Comparison of ENCODE assay signal across 15 cellular contexts in genomic region chr22:21032843-21033688, GRCh38. TPM values are rescaled to one million over a fixed set of nuclear protein-coding genes. Genes with fewer than 3 reads are reported as not detected.
DNase-seq lines count a peak whose midpoint lies in the region; ATAC-seq lines count a peak whose summit lies in the region.
"Had no signal": no experiment of that assay in that cellular context is flagged by ENCODE, and none has a peak within 500 bp of the region (broad histone marks: within the 10 kb centered on the region; RNA-seq: fewer than 3 reads in every experiment).

No MANE protein-coding gene starts in this region.

- H2BK15ac ChIP-seq in mesendoderm (replicated peaks; ENCODE audit: low read depth): no peak overlapping the region

- H3K27ac Mint-ChIP-seq in activated naive CD8-positive, alpha-beta T cell treated with anti-CD3 and anti-CD28 coated beads for 36 hours: no peak overlapping the region
- H3K27ac Mint-ChIP-seq in activated naive CD8-positive, alpha-beta T cell treated with anti-CD3 and anti-CD28 coated beads, Interleukin-2, amount 50 U/mL, for 24 hours: no peak overlapping the region
- H3K27ac Mint-ChIP-seq: activated CD4-positive, alpha-beta memory T cell treated with anti-CD3 and anti-CD28 coated beads, Interleukin-2, amount 10 ng/mL, durations not matched to agents 7 days and 5 days; CD4-positive, alpha-beta memory T cell had no signal

- no peak overlapping the region for H2BK5ac ChIP-seq in mesendoderm (ENCODE audit: low read length)

- WGBS in ectodermal cell, 2 experiments: 63 to 66% methylated on average over 13 of the region's 13 CpGs
- no CpG with 5 or more reads among the region's 13 CpGs for WGBS in mesendoderm (ENCODE audit: extremely low coverage, insufficient coverage, low lambda C conversion rate)

- H3K79me2 ChIP-seq in mesendoderm (ENCODE audit: control insufficient read depth, insufficient read depth, low read length): no peaks in the 10 kb centered on the region

- H3K27ac ChIP-seq in ectodermal cell (ENCODE audit: insufficient read depth, low read depth, low read length, poor library complexity, severe bottlenecking) (no peak overlapping the region), mesendoderm (ENCODE audit: low read depth, low read length) (peak overlapping the region; percentile 8), subcutaneous abdominal adipose tissue (ENCODE audit: low read depth, low read length) (no peak overlapping the region)
- H3K27ac ChIP-seq: body of pancreas, ovary, SJSA1 had no signal

- no peaks in the 10 kb centered on the region for H3K9me3 Mint-ChIP-seq in activated naive CD8-positive, alpha-beta T cell treated with anti-CD3 and anti-CD28 coated beads for 36 hours
- no peaks in the 10 kb centered on the region for H3K9me3 Mint-ChIP-seq in activated naive CD8-positive, alpha-beta T cell treated with anti-CD3 and anti-CD28 coated beads, Interleukin-2, amount 50 U/mL, for 24 hours
- H3K9me3 Mint-ChIP-seq: activated CD4-positive, alpha-beta memory T cell treated with anti-CD3 and anti-CD28 coated beads, Interleukin-2, amount 10 ng/mL, durations not matched to agents 7 days and 5 days; CD4-positive, alpha-beta memory T cell had no signal

- H3K4me1 ChIP-seq in ectodermal cell (ENCODE audit: control insufficient read depth, insufficient read depth, low read length) (peaks cover 17% of the 10 kb centered on the region), mesendoderm (ENCODE audit: control insufficient read depth, low read depth, low read length) (no peaks in the 10 kb centered on the region), subcutaneous abdominal adipose tissue (ENCODE audit: control insufficient read depth in 5 of 5, insufficient read depth in 5 of 5, low read length in 5 of 5) (peaks cover 0 to 35% (median 26%) of the 10 kb centered on the region in 5 donors)

- H3K4me3 ChIP-seq in ectodermal cell (ENCODE audit: insufficient read depth, low read depth, low read length): peak overlapping the region; percentile 32
- no peak overlapping the region for H3K4me3 ChIP-seq in mesendoderm (ENCODE audit: low read length)
- H3K4me3 ChIP-seq in subcutaneous abdominal adipose tissue (ENCODE audit: low read depth in 1 of 5, low read length in 5 of 5): peak overlapping the region; percentile 39 to 66 (median 48)
- H3K4me3 ChIP-seq: body of pancreas, SJSA1 had no signal

- H3K4ac ChIP-seq in mesendoderm (ENCODE audit: low read depth, low read length): no peak overlapping the region

- no peak for ATAC-seq in activated naive CD8-positive, alpha-beta T cell treated with anti-CD3 and anti-CD28 coated beads, Interleukin-2, amount 50 U/mL, for 24 hours
- no peak for ATAC-seq in GM18519 (IDR thresholded peaks at IDR 0.05; ENCODE audit: low FRiP score, unreplicated experiment)

- peak overlapping the region; percentile 74 for H3K56ac ChIP-seq in mesendoderm (ENCODE audit: low read length)

- no peak overlapping the region for H3K23ac ChIP-seq in mesendoderm (ENCODE audit: low read length)

- H3K27me3 ChIP-seq in ectodermal cell (ENCODE audit: control insufficient read depth, insufficient read depth, low read length, poor library complexity, severe bottlenecking) (peaks cover 41% of the 10 kb centered on the region), mesendoderm (ENCODE audit: insufficient read depth, low read length, poor library complexity) (no peaks in the 10 kb centered on the region), subcutaneous abdominal adipose tissue (ENCODE audit: control insufficient read depth in 5 of 5, insufficient read depth in 4 of 5, low read length in 5 of 5) (peaks cover 3 to 23% (median 9%) of the 10 kb centered on the region in 5 donors)
- H3K27me3 ChIP-seq: body of pancreas, ovary, SJSA1 had no signal

- peak overlapping the region; percentile 57 for H3K4me2 ChIP-seq in mesendoderm (ENCODE audit: low read length)

- no peaks in the 10 kb centered on the region for H3K36me3 Mint-ChIP-seq in activated naive CD8-positive, alpha-beta T cell treated with anti-CD3 and anti-CD28 coated beads for 36 hours
- H3K36me3 Mint-ChIP-seq in activated naive CD8-positive, alpha-beta T cell treated with anti-CD3 and anti-CD28 coated beads, Interleukin-2, amount 50 U/mL, for 24 hours (ENCODE audit: low read depth): no peaks in the 10 kb centered on the region
- H3K36me3 Mint-ChIP-seq: CD4-positive, alpha-beta memory T cell had no signal

- H3K79me1 ChIP-seq in mesendoderm (ENCODE audit: low read length): no peaks in the 10 kb centered on the region

- H2AK5ac ChIP-seq in mesendoderm (ENCODE audit: low read length): no peak overlapping the region

- H2BK120ac ChIP-seq in mesendoderm (ENCODE audit: low read depth, low read length): no peak overlapping the region

- H4K5ac ChIP-seq in mesendoderm (ENCODE audit: low read length): no peak overlapping the region

- no peak overlapping the region for H4K8ac ChIP-seq in mesendoderm (ENCODE audit: low read depth, low read length)

- H3K36me3 ChIP-seq in ectodermal cell (ENCODE audit: control insufficient read depth, insufficient read depth, low read length): no peaks in the 10 kb centered on the region
- H3K36me3 ChIP-seq in mesendoderm (ENCODE audit: control insufficient read depth, insufficient read depth, low read length): no peaks in the 10 kb centered on the region
- H3K36me3 ChIP-seq in subcutaneous abdominal adipose tissue (ENCODE audit: control insufficient read depth in 5 of 5, insufficient read depth in 5 of 5, low read length in 5 of 5): no peaks in the 10 kb centered on the region
- H3K36me3 ChIP-seq: ovary, SJSA1 had no signal

- peaks cover 8% of the 10 kb centered on the region for H3K4me1 Mint-ChIP-seq in activated naive CD8-positive, alpha-beta T cell treated with anti-CD3 and anti-CD28 coated beads for 36 hours
- peaks cover 3% of the 10 kb centered on the region for H3K4me1 Mint-ChIP-seq in activated naive CD8-positive, alpha-beta T cell treated with anti-CD3 and anti-CD28 coated beads, Interleukin-2, amount 50 U/mL, for 24 hours

- H3K18ac ChIP-seq in mesendoderm (ENCODE audit: low read length): no peak overlapping the region

- peaks cover 4% of the 10 kb centered on the region for H3K27me3 Mint-ChIP-seq in activated naive CD8-positive, alpha-beta T cell treated with anti-CD3 and anti-CD28 coated beads for 36 hours
- H3K27me3 Mint-ChIP-seq in activated naive CD8-positive, alpha-beta T cell treated with anti-CD3 and anti-CD28 coated beads, Interleukin-2, amount 50 U/mL, for 24 hours: peaks cover 26% of the 10 kb centered on the region

- H3K9me3 ChIP-seq in ectodermal cell (ENCODE audit: control insufficient read depth, low read length) (no peaks in the 10 kb centered on the region), subcutaneous abdominal adipose tissue (ENCODE audit: control insufficient read depth in 5 of 5, low read length in 5 of 5) (no peaks in the 10 kb centered on the region)
- H3K9me3 ChIP-seq: body of pancreas, ovary, SJSA1 had no signal

- peak overlapping the region; percentile 47 for H3K4me3 Mint-ChIP-seq in activated naive CD8-positive, alpha-beta T cell treated with anti-CD3 and anti-CD28 coated beads for 36 hours
- no peak overlapping the region for H3K4me3 Mint-ChIP-seq in activated naive CD8-positive, alpha-beta T cell treated with anti-CD3 and anti-CD28 coated beads, Interleukin-2, amount 50 U/mL, for 24 hours
- H3K4me3 Mint-ChIP-seq: activated CD4-positive, alpha-beta memory T cell treated with anti-CD3 and anti-CD28 coated beads, Interleukin-2, amount 10 ng/mL, durations not matched to agents 7 days and 5 days had no signal

- H3K9ac ChIP-seq in mesendoderm (ENCODE audit: low read length) (peak overlapping the region; percentile 42), subcutaneous abdominal adipose tissue (ENCODE audit: low read length in 5 of 5) (peak overlapping the region in 1 of 5 donors; percentile 58)

- DNase-seq in activated naive CD8-positive, alpha-beta T cell treated with anti-CD3 and anti-CD28 coated beads for 36 hours: no peak
- no peak for DNase-seq in activated naive CD8-positive, alpha-beta T cell treated with anti-CD3 and anti-CD28 coated beads, Interleukin-2, amount 50 U/mL, for 24 hours
- DNase-seq in mesendoderm (no peak), NCI-H774 (lab: John Stamatoyannopoulos, UW) (no peak), NCI-H1417 (lab: John Stamatoyannopoulos, UW) (no peak)
- DNase-seq: activated CD4-positive, alpha-beta memory T cell treated with anti-CD3 and anti-CD28 coated beads, Interleukin-2, amount 10 ng/mL, durations not matched to agents 7 days and 5 days; body of pancreas; CD4-positive, alpha-beta memory T cell; dermis blood vessel endothelial cell; NCI-H1436 treated with DMSO at 0.1 percent for 48 hours had no signal

RNA-seq across cellular contexts. Expression of gene SLC7A4, which starts 0.7 kb away (rescaled TPM):
- under 1 TPM; 0.41 to 0.44 TPM for total RNA-seq in activated naive CD8-positive, alpha-beta T cell treated with anti-CD3 and anti-CD28 coated beads for 36 hours
- 0.28 TPM for polyA plus RNA-seq in ectodermal cell (2013, experiment 1 of 4)
- 0.43 TPM for polyA plus RNA-seq in ectodermal cell (2013, experiment 2 of 4)
- not detected for polyA plus RNA-seq in ectodermal cell (2013, experiment 3 of 4)
- 0.45 TPM for polyA plus RNA-seq in ectodermal cell (2013, experiment 4 of 4)
- 0.03 TPM for polyA plus RNA-seq in mesendoderm (2013, experiment 1 of 2)
- not detected for polyA plus RNA-seq in mesendoderm (2013, experiment 2 of 2)
- total RNA-seq: activated CD4-positive, alpha-beta memory T cell treated with anti-CD3 and anti-CD28 coated beads, Interleukin-2, amount 10 ng/mL, durations not matched to agents 7 days and 5 days; CD4-positive, alpha-beta memory T cell; dermis blood vessel endothelial cell; SJSA1 had no signal

RNA-seq across cellular contexts. Expression of gene LRRC74B, which starts 12.7 kb away (rescaled TPM):
- not detected for total RNA-seq in activated naive CD8-positive, alpha-beta T cell treated with anti-CD3 and anti-CD28 coated beads for 36 hours
- polyA plus RNA-seq in ectodermal cell (2013, experiment 1 of 4): not detected
- polyA plus RNA-seq in ectodermal cell (2013, experiment 2 of 4): not detected
- not detected for polyA plus RNA-seq in ectodermal cell (2013, experiment 3 of 4)
- polyA plus RNA-seq in ectodermal cell (2013, experiment 4 of 4): not detected
- not detected for polyA plus RNA-seq in mesendoderm (2013, experiment 1 of 2)
- not detected for polyA plus RNA-seq in mesendoderm (2013, experiment 2 of 2)
- total RNA-seq: activated CD4-positive, alpha-beta memory T cell treated with anti-CD3 and anti-CD28 coated beads, Interleukin-2, amount 10 ng/mL, durations not matched to agents 7 days and 5 days; body of pancreas; CD4-positive, alpha-beta memory T cell; dermis blood vessel endothelial cell; SJSA1 had no signal
- polyA plus RNA-seq: CD4-positive, alpha-beta memory T cell had no signal

RNA-seq across cellular contexts. Expression of gene P2RX6, which starts 18.1 kb away (rescaled TPM):
- total RNA-seq in activated naive CD8-positive, alpha-beta T cell treated with anti-CD3 and anti-CD28 coated beads for 36 hours: under 1 TPM; 0.14 to 0.43 TPM
- 2.6 TPM for polyA plus RNA-seq in ectodermal cell (2013, experiment 1 of 4)
- 2.1 TPM for polyA plus RNA-seq in ectodermal cell (2013, experiment 2 of 4)
- polyA plus RNA-seq in ectodermal cell (2013, experiment 3 of 4): 1.9 TPM
- polyA plus RNA-seq in ectodermal cell (2013, experiment 4 of 4): 2.6 TPM
- polyA plus RNA-seq in mesendoderm (2013, experiment 1 of 2): not detected
- polyA plus RNA-seq in mesendoderm (2013, experiment 2 of 2): not detected
- total RNA-seq: body of pancreas had no signal

RNA-seq across cellular contexts. Expression of gene THAP7, which starts 31.1 kb away (rescaled TPM):
- 10 to 100 TPM; 34.3 to 34.5 TPM for total RNA-seq in activated naive CD8-positive, alpha-beta T cell treated with anti-CD3 and anti-CD28 coated beads for 36 hours
- 31.1 TPM for polyA plus RNA-seq in ectodermal cell (2013, experiment 1 of 4)
- 38.6 TPM for polyA plus RNA-seq in ectodermal cell (2013, experiment 2 of 4)
- polyA plus RNA-seq in ectodermal cell (2013, experiment 3 of 4): 27.1 TPM
- polyA plus RNA-seq in ectodermal cell (2013, experiment 4 of 4): 31.5 TPM
- 21.8 TPM for polyA plus RNA-seq in mesendoderm (2013, experiment 1 of 2)
- 21.7 TPM for polyA plus RNA-seq in mesendoderm (2013, experiment 2 of 2)

RNA-seq across cellular contexts. Expression of gene LZTR1, which starts 51.0 kb away (rescaled TPM):
- total RNA-seq in activated naive CD8-positive, alpha-beta T cell treated with anti-CD3 and anti-CD28 coated beads for 36 hours: 10 to 100 TPM; 32.4 to 39.2 TPM
- polyA plus RNA-seq in ectodermal cell (2013, experiment 1 of 4): 54.3 TPM
- 56.9 TPM for polyA plus RNA-seq in ectodermal cell (2013, experiment 2 of 4)
- 33.7 TPM for polyA plus RNA-seq in ectodermal cell (2013, experiment 3 of 4)
- 37.1 TPM for polyA plus RNA-seq in ectodermal cell (2013, experiment 4 of 4)
- polyA plus RNA-seq in mesendoderm (2013, experiment 1 of 2): 11.8 TPM
- 11.9 TPM for polyA plus RNA-seq in mesendoderm (2013, experiment 2 of 2)
